In genomic region chr12:8081228-8081920, GRCh38 we compare ENCODE assay signal across 9 cellular contexts. TPM values are rescaled to one million over a fixed set of nuclear protein-coding genes. Genes with fewer than 3 reads are reported as not detected.
DNase-seq lines count a peak whose midpoint lies in the region; ATAC-seq and TF ChIP-seq lines count a peak whose summit lies in the region.
"Had no signal": no experiment of that assay in that cellular context is flagged by ENCODE, and none has a peak within 500 bp of the region (broad histone marks: within the 10 kb centered on the region; RNA-seq: fewer than 3 reads in every experiment).

No MANE protein-coding gene starts in this region.

- H3K36me3 Mint-ChIP-seq in CD4-positive, alpha-beta T cell (ENCODE audit: low read depth), result peaks cover 30% of the 10 kb centered on the region
- peaks cover 11% of the 10 kb centered on the region for H3K36me3 Mint-ChIP-seq in endodermal cell (ENCODE audit: low read depth)

- H3K4me1 Mint-ChIP-seq in CD4-positive, alpha-beta T cell (ENCODE audit: low read depth), result peaks cover 71% of the 10 kb centered on the region
- peaks cover 27% of the 10 kb centered on the region for H3K4me1 Mint-ChIP-seq in endodermal cell

- no peaks in the 10 kb centered on the region for H3K9me3 ChIP-seq in CD4-positive, alpha-beta T cell (ENCODE audit: control insufficient read depth, low read length)
- H3K9me3 ChIP-seq in WERI-Rb-1 (ENCODE audit: severe bottlenecking) (no peaks in the 10 kb centered on the region), endodermal cell (ENCODE audit: control insufficient read depth, low read length) (no peaks in the 10 kb centered on the region), upper lobe of right lung (no peaks in the 10 kb centered on the region)

- peak overlapping the region; percentile 98 for H3K27ac Mint-ChIP-seq in CD4-positive, alpha-beta T cell
- H3K27ac Mint-ChIP-seq in endodermal cell, result peak overlapping the region; percentile 89

- no peaks in the 10 kb centered on the region for H3K9me3 Mint-ChIP-seq in CD4-positive, alpha-beta T cell
- no peaks in the 10 kb centered on the region for H3K9me3 Mint-ChIP-seq in endodermal cell

- peak overlapping the region; percentile 81 for H3K9ac ChIP-seq in endodermal cell (ENCODE audit: extremely low read depth, low read length, poor library complexity, severe bottlenecking)

- H3K27me3 Mint-ChIP-seq in CD4-positive, alpha-beta T cell, result no peaks in the 10 kb centered on the region
- no peaks in the 10 kb centered on the region for H3K27me3 Mint-ChIP-seq in endodermal cell (ENCODE audit: insufficient read depth)

- H3K36me3 ChIP-seq in WERI-Rb-1, result peaks cover 10% of the 10 kb centered on the region
- H3K36me3 ChIP-seq in endodermal cell (ENCODE audit: control insufficient read depth, insufficient read depth, low read length), result no peaks in the 10 kb centered on the region
- H3K36me3 ChIP-seq in upper lobe of right lung, result peaks cover 6% of the 10 kb centered on the region

- no peak for TF ChIP-seq CTCF in CD4-positive, alpha-beta T cell (IDR thresholded peaks at IDR 0.05)
- TF ChIP-seq CTCF in WERI-Rb-1 (IDR thresholded peaks at IDR 0.05; ENCODE audit: low read depth, low read length), result no peak
- TF ChIP-seq CTCF in endodermal cell (conservative IDR thresholded peaks at IDR 0.05), result no peak
- TF ChIP-seq CTCF in upper lobe of right lung (IDR thresholded peaks at IDR 0.05), result no peak

- 12 to 17% methylated on average over 14 to 16 of the region's 16 CpGs for WGBS in endodermal cell (ENCODE audit: insufficient coverage in 1 of 2, insufficient read length in 1 of 2), 2 experiments

- H3K4me1 ChIP-seq in endodermal cell (ENCODE audit: control insufficient read depth, insufficient read depth, low read length), result no peaks in the 10 kb centered on the region
- peaks cover 18% of the 10 kb centered on the region for H3K4me1 ChIP-seq in upper lobe of right lung

- peak overlapping the region; percentile 94 for H3K4me3 ChIP-seq in WERI-Rb-1 (ENCODE audit: low read depth, low read length)
- H3K4me3 ChIP-seq in endodermal cell (ENCODE audit: low read length), result peak overlapping the region; percentile 94
- peak overlapping the region; percentile 89 for H3K4me3 ChIP-seq in upper lobe of right lung

- intact Hi-C loops in CD4-positive, alpha-beta T cell (cut with DNase I, micrococcal nuclease), result loop anchor here in 1 of 2 experiments (2.0 kb wide), 1 partner anchor 49 kb away; the partner anchor contains the start of gene FOXJ2
- intact Hi-C loops in upper lobe of right lung (cut with DNase I), result no loop called here

- peak overlapping the region; percentile 94 for H3K27ac ChIP-seq in CD4-positive, alpha-beta T cell (ENCODE audit: low read depth, low read length)
- H3K27ac ChIP-seq in WERI-Rb-1 (peak overlapping the region; percentile 93), endodermal cell (ENCODE audit: low read depth, low read length) (peak overlapping the region; percentile 83), upper lobe of right lung (peak overlapping the region; percentile 97)

- H3K4me3 Mint-ChIP-seq in CD4-positive, alpha-beta T cell, result peak overlapping the region; percentile 84
- H3K4me3 Mint-ChIP-seq in endodermal cell, result peak overlapping the region; percentile 90

- peak in 5 of 10 experiments; percentile 7 to 33 (median 19) for DNase-seq in CD4-positive, alpha-beta T cell
- DNase-seq in WERI-Rb-1 (no peak), endodermal cell (no peak), myocyte (ENCODE audit: low read depth) (peak; percentile 32), upper lobe of right lung (no peak), SHP77 (lab: John Stamatoyannopoulos, UW) (no peak)

- no peak for ATAC-seq in CD4-positive, alpha-beta T cell (ENCODE audit: poor library complexity)
- ATAC-seq in HG03066 (IDR thresholded peaks at IDR 0.05; ENCODE audit: low read depth, unreplicated experiment), result peak; percentile 31
- ATAC-seq in upper lobe of right lung, result no peak
- ATAC-seq in HG03159 (IDR thresholded peaks at IDR 0.05; ENCODE audit: unreplicated experiment), result no peak

- POLR2A ChIA-PET in CD4-positive, alpha-beta T cell (lab: Charles Lee), result interaction anchor here (0.7 to 2.4 kb wide), 7 partner anchors 15 to 148 kb away, joined by 3 to 14 read pairs (median 5); partner anchors contain the start of gene C3AR1

- no peaks in the 10 kb centered on the region for H3K27me3 ChIP-seq in CD4-positive, alpha-beta T cell (ENCODE audit: control insufficient read depth, insufficient read depth, low read length)
- H3K27me3 ChIP-seq in WERI-Rb-1 (ENCODE audit: insufficient read depth, low read depth, severe bottlenecking) (no peaks in the 10 kb centered on the region), endodermal cell (ENCODE audit: control insufficient read depth, insufficient read depth, low read length, poor library complexity, severe bottlenecking) (no peaks in the 10 kb centered on the region), upper lobe of right lung (no peaks in the 10 kb centered on the region)

- CTCF ChIA-PET in CD4-positive, alpha-beta T cell (lab: Charles Lee), result interaction anchor here (0.8 to 1.8 kb wide), 3 partner anchors 35 to 148 kb away, joined by 3 to 6 read pairs (median 4); no protein-coding TSS in a partner anchor

RNA-seq across cellular contexts. Expression of gene NECAP1, which starts 0.7 kb away (rescaled TPM):
- total RNA-seq in CD4-positive, alpha-beta T cell, result 100 to 1,000 TPM; 119 to 121 TPM
- 10 to 100 TPM; 19.9 to 33.9 TPM for total RNA-seq in endodermal cell
- polyA plus RNA-seq in endodermal cell (2013, experiment 1 of 2), result 20.3 TPM
- 20.1 TPM for polyA plus RNA-seq in endodermal cell (2013, experiment 2 of 2)
- total RNA-seq in myocyte, result 53.1 and 55.7 TPM in 2 replicates
- polyA plus RNA-seq in myocyte (2012), result 25.2 TPM
- 36.7 TPM for total RNA-seq in upper lobe of right lung

RNA-seq across cellular contexts. Expression of gene C3AR1, which starts 15.2 kb away (rescaled TPM):
- total RNA-seq in CD4-positive, alpha-beta T cell, result 1 to 10 TPM; 1.4 TPM
- total RNA-seq in endodermal cell, result not detected
- not detected for polyA plus RNA-seq in endodermal cell (2013, experiment 1 of 2)
- not detected for polyA plus RNA-seq in endodermal cell (2013, experiment 2 of 2)
- total RNA-seq in myocyte, result 0.08 TPM in 1 of 2 replicates, not detected in the other
- 0.15 TPM for polyA plus RNA-seq in myocyte (2012)
- total RNA-seq in upper lobe of right lung, result 45.0 TPM
- total RNA-seq: NCI-H460 had no signal

RNA-seq across cellular contexts. Expression of gene CLEC4A, which starts 42.0 kb away (rescaled TPM):
- total RNA-seq in CD4-positive, alpha-beta T cell, result 1 to 10 TPM in 1 of 2 experiments, under 1 TPM in 1; 0.39 to 1.0 TPM
- under 1 TPM in 1 of 2 donors, not detected in 1; 0.53 TPM for total RNA-seq in endodermal cell
- polyA plus RNA-seq in endodermal cell (2013, experiment 1 of 2), result not detected
- 1.4 TPM for polyA plus RNA-seq in endodermal cell (2013, experiment 2 of 2)
- 1.4 TPM in 1 of 2 replicates, not detected in the other for total RNA-seq in myocyte
- 0.62 TPM for polyA plus RNA-seq in myocyte (2012)
- total RNA-seq in upper lobe of right lung, result 8.3 TPM
- total RNA-seq: NCI-H460 had no signal

RNA-seq across cellular contexts. Expression of gene FOXJ2, which starts 48.9 kb away (rescaled TPM):
- 10 to 100 TPM; 36.3 to 38.5 TPM for total RNA-seq in CD4-positive, alpha-beta T cell
- total RNA-seq in endodermal cell (10 to 100 TPM; 10.8 to 21.2 TPM), myocyte (8.4 and 11.9 TPM in 2 replicates), upper lobe of right lung (20.3 TPM)
- 13.5 TPM for polyA plus RNA-seq in endodermal cell (2013, experiment 1 of 2)
- 13.4 TPM for polyA plus RNA-seq in endodermal cell (2013, experiment 2 of 2)
- polyA plus RNA-seq in myocyte (2012), result 12.1 TPM

Comparison
In these comparisons a context has a peak if more than half of its experiments do, and no peak if none do; other contexts are left out.
1. RNA of gene C3AR1, which starts 15.2 kb away (total RNA-seq): 45.0 TPM in upper lobe of right lung (single experiment); 1.4 TPM in CD4-positive, alpha-beta T cell, 0.08 TPM in myocyte and not detected in endodermal cell; every median in the first group is over 10 times any median in the second.
2. Peak in every context shown above with its lines, with median percentiles within 50 percentile points of each other: H3K27ac ChIP-seq and H3K4me3 ChIP-seq.